In genomic region chr19:38514812-38515633, GRCh38 we compare ENCODE assay signal across 8 cellular contexts.
DNase-seq lines count a peak whose midpoint lies in the region; ATAC-seq and TF ChIP-seq lines count a peak whose summit lies in the region.

No MANE protein-coding gene starts in this region.

- no peak overlapping the region for H3K4me2 ChIP-seq in KMS-11

- peak; percentile 88 for TF ChIP-seq CTCF in KMS-11 (conservative IDR thresholded peaks at IDR 0.05; ENCODE audit: low read depth, low read length)

- no peaks in the 10 kb centered on the region for H3K79me2 ChIP-seq in KMS-11 (ENCODE audit: insufficient read depth, low read depth)

- H3K4me1 ChIP-seq in KMS-11 (ENCODE audit: low read depth, poor library complexity, severe bottlenecking) (peaks cover 6% of the 10 kb centered on the region), rectal smooth muscle tissue (ENCODE audit: control insufficient read depth, insufficient read depth, low read length) (no peaks in the 10 kb centered on the region), aorta (ENCODE audit: control insufficient read depth in 1 of 2, insufficient read depth in 2 of 2, low read length in 2 of 2) (no peaks in the 10 kb centered on the region)

- H3K36me3 ChIP-seq in KMS-11 (ENCODE audit: insufficient read depth) (no peaks in the 10 kb centered on the region), rectal smooth muscle tissue (ENCODE audit: control insufficient read depth, insufficient read depth, low read length) (no peaks in the 10 kb centered on the region), aorta (ENCODE audit: control insufficient read depth in 1 of 2, insufficient read depth in 2 of 2, low read length in 1 of 2) (no peaks in the 10 kb centered on the region)

- H3K27ac ChIP-seq in KMS-11 (no peak overlapping the region), rectal smooth muscle tissue (ENCODE audit: low read depth, low read length) (no peak overlapping the region), aorta (ENCODE audit: low read depth in 1 of 2, low read length in 2 of 2) (no peak overlapping the region)

- no peak overlapping the region for H3K9ac ChIP-seq in KMS-11
- H3K9ac ChIP-seq in rectal smooth muscle tissue (ENCODE audit: low read length): no peak overlapping the region

- H2AFZ ChIP-seq in KMS-11 (ENCODE audit: low read depth): peak overlapping the region; percentile 52; the same call in 1 of the 2 replicates

- WGBS in aorta, 2 donors: 20 to 21% methylated on average over 32 of the region's 32 CpGs

- H3K27me3 ChIP-seq in KMS-11 (ENCODE audit: insufficient read depth, low read depth) (peaks cover 47% of the 10 kb centered on the region), rectal smooth muscle tissue (ENCODE audit: control insufficient read depth, insufficient read depth, low read length) (no peaks in the 10 kb centered on the region), aorta (ENCODE audit: control insufficient read depth in 1 of 2, insufficient read depth in 2 of 2, low read length in 1 of 2) (peaks cover 0 to 2% of the 10 kb centered on the region in 2 donors)

- DNase-seq in GM04504 (ENCODE audit: low read depth) (peak; percentile 10), SKM-1 treated with dmso at 0.1 percent for 144 hours (lab: John Stamatoyannopoulos, UW; ENCODE audit: unreplicated experiment) (peak; percentile 61), Right ventricle myocardium inferior (ENCODE audit: missing footprints) (peak; percentile 84), aorta (peak; percentile 73 to 91)
- peak; percentile 77 for DNase-seq in activated naive CD4-positive, alpha-beta T cell treated with anti-CD3 and anti-CD28 coated beads, Interleukin-2, amount 50 U/mL, for 16 hours

- H3K4me3 ChIP-seq in KMS-11 (IDR thresholded peaks at IDR 0.05; ENCODE audit: insufficient read depth, low read depth, low read length) (no peak overlapping the region), rectal smooth muscle tissue (ENCODE audit: low read length) (peak overlapping the region; percentile 27), aorta (ENCODE audit: low read length in 2 of 2) (no peak overlapping the region)

- ATAC-seq in Right ventricle myocardium inferior (peak; percentile 51), aorta (ENCODE audit: low FRiP score) (peak; percentile 82), GM19452 (IDR thresholded peaks at IDR 0.05; ENCODE audit: unreplicated experiment) (no peak)

- no peaks in the 10 kb centered on the region for H3K9me3 ChIP-seq in aorta (ENCODE audit: control insufficient read depth, low read length)

- intact Hi-C loops in Right ventricle myocardium inferior (cut with DNase I): no loop called here
- intact Hi-C loops in aorta (cut with DNase I): loop anchor here (1.0 to 10.0 kb wide), 3 partner anchors 119 to 360 kb away; partner anchors contain the start of gene RINL (in 1 of the 2)

- no peaks in the 10 kb centered on the region for H4K20me1 ChIP-seq in KMS-11 (ENCODE audit: insufficient read depth)

Comparison
In these comparisons a context has a peak if more than half of its experiments do, and no peak if none do; other contexts are left out.
1. DNase-seq: peak in every context shown above with its lines; median percentile 84 in Right ventricle myocardium inferior; 82 in aorta; 77 in activated naive CD4-positive, alpha-beta T cell treated with anti-CD3 and anti-CD28 coated beads, Interleukin-2, amount 50 U/mL, for 16 hours; 61 in SKM-1 treated with dmso at 0.1 percent for 144 hours; 10 in GM04504.